ENCODE assay signal across 17 cellular contexts in genomic region chr11:3232956-3233355, GRCh38. TPM values are rescaled to one million over a fixed set of nuclear protein-coding genes. Genes with fewer than 3 reads are reported as not detected.
DNase-seq lines count a peak whose midpoint lies in the region; ATAC-seq, FAIRE-seq and TF ChIP-seq lines count a peak whose summit lies in the region.
"Had no signal": no experiment of that assay in that cellular context is flagged by ENCODE, and none has a peak within 500 bp of the region (broad histone marks: within the 10 kb centered on the region; RNA-seq: fewer than 3 reads in every experiment).

No MANE protein-coding gene starts in this region.

- H3K14ac ChIP-seq in H1 (ENCODE audit: insufficient read length): no peak overlapping the region

- no peak overlapping the region for H4K5ac ChIP-seq in H1 (ENCODE audit: insufficient read length, low read depth, low read length)

- no peak for TF ChIP-seq POLR2A in H1 (IDR thresholded peaks at IDR 0.05; ENCODE audit: control extremely low read depth in 1 of 2, low read depth in 2 of 2, low read length in 2 of 2)
- no peak for TF ChIP-seq POLR2A in transverse colon (IDR thresholded peaks at IDR 0.05)

- H2AFZ ChIP-seq in H1 (ENCODE audit: low read length): no peak overlapping the region

- peaks cover 43% of the 10 kb centered on the region for H3K27me3 Mint-ChIP-seq in osteocyte (ENCODE audit: unreplicated experiment)

- no peaks in the 10 kb centered on the region for H3K9me3 ChIP-seq in left ventricle myocardium inferior (replicated peaks)
- no peaks in the 10 kb centered on the region for H3K9me3 ChIP-seq in H1 (ENCODE audit: insufficient read depth in 2 of 2, low read depth in 1 of 2, low read length in 1 of 2)
- H3K9me3 ChIP-seq in transverse colon: no peaks in the 10 kb centered on the region
- H3K9me3 ChIP-seq: BE2C had no signal

- H3K4ac ChIP-seq in H1 (replicated peaks; ENCODE audit: insufficient read length, low read depth, low read length): no peak overlapping the region

- no peak overlapping the region for H2BK5ac ChIP-seq in H1 (ENCODE audit: low read depth, low read length)

- peak; percentile 40 for DNase-seq in Right ventricle myocardium superior
- DNase-seq in left ventricle myocardium inferior: no peak
- no peak for DNase-seq in H1 (ENCODE audit: low read depth in 1 of 2, low spot score in 2 of 2)
- peak; percentile 70 for DNase-seq in osteocyte (ENCODE audit: extremely low spot score, unreplicated experiment)
- no peak for DNase-seq in transverse colon
- no peak for DNase-seq in D721Med (ENCODE audit: insufficient read length, low spot score)
- DNase-seq in NCI-H2081 treated with DMSO at 0.1 percent for 48 hours (lab: John Stamatoyannopoulos, UW): no peak
- DNase-seq: CD4-positive, alpha-beta memory T cell; GDM1; KG1 had no signal

- H3K4me2 ChIP-seq in H1 (ENCODE audit: insufficient read depth in 1 of 2, low read depth in 2 of 2, low read length in 2 of 2): no peak overlapping the region

- H3K36me3 Mint-ChIP-seq in osteocyte (ENCODE audit: unreplicated experiment): no peaks in the 10 kb centered on the region
- H3K36me3 Mint-ChIP-seq: CD4-positive, alpha-beta memory T cell had no signal

- H3K4me3 ChIP-seq in left ventricle myocardium inferior (no peak overlapping the region), H1 (ENCODE audit: extremely low read depth in 1 of 4, insufficient read depth in 2 of 4, low read depth in 3 of 4, low read length in 4 of 4) (no peak overlapping the region), transverse colon (no peak overlapping the region)

- no peaks in the 10 kb centered on the region for H3K23me2 ChIP-seq in H1 (ENCODE audit: low read depth, low read length)

- no peak overlapping the region for H4K91ac ChIP-seq in H1 (replicated peaks; ENCODE audit: insufficient read length, low read length)

- no peak overlapping the region for H3K9ac ChIP-seq in H1 (replicated peaks in 1 of 4; ENCODE audit: extremely low read depth in 1 of 4, low read depth in 3 of 4, low read length in 3 of 4)

- H3K36me3 ChIP-seq in left ventricle myocardium inferior: no peaks in the 10 kb centered on the region
- no peaks in the 10 kb centered on the region for H3K36me3 ChIP-seq in H1 (ENCODE audit: control insufficient read depth in 2 of 4, insufficient read depth in 4 of 4, low read length in 3 of 4)
- no peaks in the 10 kb centered on the region for H3K36me3 ChIP-seq in transverse colon
- H3K36me3 ChIP-seq: BE2C had no signal

- FAIRE-seq in H1 (lab: Jason Lieb, UNC): no peak
- FAIRE-seq in D721Med (lab: Jason Lieb, UNC): no peak
- FAIRE-seq: A204.1, GM12892 had no signal

- H3K23ac ChIP-seq in H1 (ENCODE audit: insufficient read length): no peak overlapping the region

- TF ChIP-seq CTCF in left ventricle myocardium inferior (IDR thresholded peaks at IDR 0.05; ENCODE audit: borderline replicate concordance) (no peak), H1 (IDR thresholded peaks at IDR 0.05; ENCODE audit: control extremely low read depth in 1 of 3, insufficient read depth in 1 of 3, low read depth in 1 of 3, low read length in 3 of 3) (no peak), osteocyte (IDR thresholded peaks at IDR 0.05) (no peak), transverse colon (IDR thresholded peaks at IDR 0.05) (no peak), D721Med (IDR thresholded peaks at IDR 0.05; ENCODE audit: insufficient read depth, missing control alignments) (no peak)

- no peak overlapping the region for H2AK5ac ChIP-seq in H1 (ENCODE audit: low read depth, low read length)

- intact Hi-C loops in Right ventricle myocardium superior (cut with DNase I) (no loop called here), left ventricle myocardium inferior (cut with micrococcal nuclease) (no loop called here), transverse colon (cut with DNase I; ENCODE audit: low total_unique reads) (no loop called here)

- H3K27me3 ChIP-seq in left ventricle myocardium inferior (ENCODE audit: low read depth): peaks cover 51% of the 10 kb centered on the region
- H3K27me3 ChIP-seq in H1 (replicated peaks in 1 of 4; ENCODE audit: control insufficient read depth in 3 of 4, extremely low read depth in 1 of 4, insufficient read depth in 3 of 4, low read length in 3 of 4): no peaks in the 10 kb centered on the region; a peak in 1 of 7 replicates
- peaks cover 33% of the 10 kb centered on the region for H3K27me3 ChIP-seq in transverse colon
- H3K27me3 ChIP-seq: BE2C had no signal

- H4K8ac ChIP-seq in H1 (ENCODE audit: extremely low read depth, insufficient read depth, low read length): no peak overlapping the region; the same call in 1 of the 2 replicates

- H3K18ac ChIP-seq in H1 (ENCODE audit: extremely low read depth, low read length): no peak overlapping the region

- H3K4me3 Mint-ChIP-seq in osteocyte (ENCODE audit: unreplicated experiment): no peak overlapping the region
- H3K4me3 Mint-ChIP-seq: CD4-positive, alpha-beta memory T cell; H9; IgD-negative memory B cell had no signal

- H3K56ac ChIP-seq in H1 (replicated peaks; ENCODE audit: insufficient read length, low read depth, low read length): no peak overlapping the region

- TF ChIP-seq EP300 in H1 (IDR thresholded peaks at IDR 0.05; ENCODE audit: borderline replicate concordance in 1 of 2, low read depth in 2 of 2, low read length in 2 of 2) (no peak), transverse colon (IDR thresholded peaks at IDR 0.05; ENCODE audit: low read depth) (no peak)

- CTCF ChIA-PET in H1 (lab: Charles Lee; ENCODE audit: partially characterized antibody): no interaction called here

- in situ Hi-C loops in transverse colon (cut with MboI; ENCODE audit: low pct_ligation_motif_present in 1 of 4, low pct_unique_long_range_greater_than_20kb in 1 of 4, low sequenced_read_pairs in 3 of 4): no loop called here

- no peak for ATAC-seq in Right ventricle myocardium superior (ENCODE audit: poor library complexity)

- no peaks in the 10 kb centered on the region for H3K4me1 Mint-ChIP-seq in osteocyte (ENCODE audit: unreplicated experiment)
- H3K4me1 Mint-ChIP-seq: CD4-positive, alpha-beta memory T cell; IgD-negative memory B cell had no signal

- no peaks in the 10 kb centered on the region for H3K79me1 ChIP-seq in H1 (ENCODE audit: low read depth, low read length)

- H3K27ac ChIP-seq in left ventricle myocardium inferior (replicated peaks): no peak overlapping the region
- H3K27ac ChIP-seq in H1 (ENCODE audit: low read depth, low read length): no peak overlapping the region
- no peak overlapping the region for H3K27ac ChIP-seq in transverse colon
- H3K27ac ChIP-seq: C4-2B had no signal

- POLR2A ChIA-PET in H1 (lab: Charles Lee; ENCODE audit: partially characterized antibody): no interaction called here

- no peaks in the 10 kb centered on the region for H3K79me2 ChIP-seq in H1 (ENCODE audit: control insufficient read depth in 1 of 2, insufficient read depth in 2 of 2, low read length in 2 of 2)

- H3K27ac Mint-ChIP-seq in osteocyte (ENCODE audit: unreplicated experiment): no peak overlapping the region
- H3K27ac Mint-ChIP-seq: CD4-positive, alpha-beta memory T cell; IgD-negative memory B cell had no signal

- no peaks in the 10 kb centered on the region for H3K9me3 Mint-ChIP-seq in osteocyte (ENCODE audit: unreplicated experiment)
- H3K9me3 Mint-ChIP-seq: H9 had no signal

- 0 out of 2 replicates have a peak overlapping the region, but pooled peaks have one; percentile 32 for H2BK20ac ChIP-seq in H1 (ENCODE audit: low read length)

- H2BK12ac ChIP-seq in H1 (ENCODE audit: low read depth, low read length): no peak overlapping the region

- H2BK120ac ChIP-seq in H1 (replicated peaks; ENCODE audit: low read depth, low read length): no peak overlapping the region

- H4K20me1 ChIP-seq in H1 (replicated peaks in 1 of 2; ENCODE audit: control insufficient read depth in 1 of 2, insufficient read depth in 2 of 2, low read length in 2 of 2): peaks cover 0 to 2% of the 10 kb centered on the region in 2 experiments

- whole genome bisulfite sequencing in H1 (ENCODE audit: extremely low coverage in 1 of 2, insufficient coverage in 1 of 2, insufficient read length in 1 of 2, insufficient replicate concordance in 2 of 2, low coverage in 1 of 2, low lambda C conversion rate in 2 of 2, missing lambda C conversion rate in 1 of 2), 2 experiments: 92% methylated on average over 16 of the region's 21 CpGs; no CpG with 5 or more reads in 1 of the 2 experiments
- WGBS in transverse colon (ENCODE audit: low coverage in 1 of 2), 2 donors: 89% methylated on average over 21 of the region's 21 CpGs; no CpG with 5 or more reads in 1 of the 2 donors

- H2BK15ac ChIP-seq in H1 (ENCODE audit: low read length): no peak overlapping the region

- no peak for TF ChIP-seq RAD21 in H1 (IDR thresholded peaks at IDR 0.05 in 1 of 2, conservative IDR thresholded peaks at IDR 0.05 in 1 of 2; ENCODE audit: low read depth in 2 of 2, low read length in 2 of 2)

- H3K4me1 ChIP-seq in left ventricle myocardium inferior (peaks cover 10% of the 10 kb centered on the region), H1 (replicated peaks in 1 of 4; ENCODE audit: control insufficient read depth in 3 of 4, insufficient read depth in 4 of 4, low read length in 3 of 4) (peaks cover 0 to 4% (median 1%) of the 10 kb centered on the region in 4 experiments; a peak in 3 of 7 replicates), transverse colon (no peaks in the 10 kb centered on the region)
- H3K4me1 ChIP-seq: BE2C had no signal

RNA-seq across cellular contexts. Expression of gene MRGPRE, which starts 0.7 kb away (rescaled TPM):
- total RNA-seq in Right ventricle myocardium superior (0.16 TPM), left ventricle myocardium inferior (0.36 TPM), osteocyte (not detected in 2 replicates), transverse colon (not detected)
- not detected in 2 replicates for total RNA-seq in H1 (2021; fragmentation: NEBNext Ultra II Directional; extraction: Animal tissue kit (Norgen Biotek cat#: 25700))
- not detected in 2 replicates for polyA plus RNA-seq in H1 (2011; rRNA removed)
- not detected for polyA plus RNA-seq in H1 (2011; cell fraction: cytosol; rRNA removed)
- not detected for polyA plus RNA-seq in H1 (2011; cell fraction: nucleus; rRNA removed)
- polyA plus RNA-seq in H1 (2012, experiment 1 of 2): not detected in 4 replicates
- not detected for polyA plus RNA-seq in H1 (2012, experiment 2 of 2)
- polyA plus RNA-seq in H1 (2013, experiment 1 of 2): 0.04 TPM
- polyA plus RNA-seq in H1 (2013, experiment 2 of 2): not detected
- polyA minus RNA-seq in H1 (2011; rRNA and poly(A)+ RNA removed): not detected in 2 replicates
- polyA minus RNA-seq in H1 (2011; cell fraction: cytosol; rRNA and poly(A)+ RNA removed): not detected
- polyA minus RNA-seq in H1 (2011; cell fraction: nucleus; rRNA and poly(A)+ RNA removed): not detected
- total RNA-seq: CD4-positive, alpha-beta memory T cell; H9; HT1080 had no signal
- polyA plus RNA-seq: CD4-positive, alpha-beta memory T cell; IgD-negative memory B cell had no signal

RNA-seq across cellular contexts. Expression of gene MRGPRG, which starts 14.3 kb away (rescaled TPM):
- total RNA-seq in Right ventricle myocardium superior (not detected), left ventricle myocardium inferior (not detected), osteocyte (not detected in 2 replicates), transverse colon (not detected)
- total RNA-seq in H1 (2021; fragmentation: NEBNext Ultra II Directional; extraction: Animal tissue kit (Norgen Biotek cat#: 25700)): not detected in 2 replicates
- not detected in 2 replicates for polyA plus RNA-seq in H1 (2011; rRNA removed)
- polyA plus RNA-seq in H1 (2011; cell fraction: cytosol; rRNA removed): not detected
- polyA plus RNA-seq in H1 (2011; cell fraction: nucleus; rRNA removed): not detected
- polyA plus RNA-seq in H1 (2012, experiment 1 of 2): not detected in 4 replicates
- not detected for polyA plus RNA-seq in H1 (2012, experiment 2 of 2)
- polyA plus RNA-seq in H1 (2013, experiment 1 of 2): not detected
- not detected for polyA plus RNA-seq in H1 (2013, experiment 2 of 2)
- not detected in 2 replicates for polyA minus RNA-seq in H1 (2011; rRNA and poly(A)+ RNA removed)
- not detected for polyA minus RNA-seq in H1 (2011; cell fraction: cytosol; rRNA and poly(A)+ RNA removed)
- polyA minus RNA-seq in H1 (2011; cell fraction: nucleus; rRNA and poly(A)+ RNA removed): not detected
- total RNA-seq: CD4-positive, alpha-beta memory T cell; H9; HT1080 had no signal
- polyA plus RNA-seq: CD4-positive, alpha-beta memory T cell; IgD-negative memory B cell had no signal

Comparison
In these comparisons a context has a peak if more than half of its experiments do, and no peak if none do; other contexts are left out.
1. DNase-seq: peak in Right ventricle myocardium superior (single experiment) and osteocyte (single experiment); none in left ventricle myocardium inferior (single experiment), H1 (0 of 2), transverse colon (single experiment), D721Med (single experiment) and NCI-H2081 treated with DMSO at 0.1 percent for 48 hours (single experiment).